3 cellular contexts compared by ENCODE assay signal in the genomic region with DNA sequence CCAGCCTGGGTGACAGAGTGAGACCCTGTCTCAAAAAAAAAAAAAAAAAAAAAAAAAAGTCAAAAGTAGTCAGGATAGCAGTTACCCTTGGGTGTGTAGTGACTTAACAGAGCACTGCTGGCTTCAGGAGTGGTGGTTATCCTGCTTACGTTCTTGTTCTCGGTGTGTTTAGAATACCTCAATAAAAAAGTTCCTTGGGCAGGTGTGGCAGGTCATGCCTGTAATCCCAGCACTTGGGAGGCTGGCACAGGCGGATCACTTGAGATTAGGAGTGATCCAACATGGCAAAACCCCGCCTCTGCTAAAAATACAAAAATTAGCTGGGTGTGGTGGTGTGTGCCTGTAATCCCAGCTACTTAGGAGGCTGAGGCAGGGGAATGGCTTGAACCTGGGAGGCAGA. TPM values are rescaled to one million over a fixed set of nuclear protein-coding genes. Genes with fewer than 3 reads are reported as not detected.
"Had no signal": no experiment of that assay in that cellular context is flagged by ENCODE, and none has a peak within 500 bp of the region (broad histone marks: within the 10 kb centered on the region; RNA-seq: fewer than 3 reads in every experiment).

No MANE protein-coding gene starts in this region.

RNA-seq across cellular contexts. Expression of a gene that starts 24.6 kb away (rescaled TPM):
- total RNA-seq: GM23248, H4, HT1080 had no signal
- polyA plus RNA-seq: GM23248 had no signal
